Comparison of ENCODE assay signal across 1 cellular context in genomic region chr10:96741557-96741956, GRCh38. TPM values are rescaled to one million over a fixed set of nuclear protein-coding genes. Genes with fewer than 3 reads are reported as not detected.
"Had no signal": no experiment of that assay in that cellular context is flagged by ENCODE, and none has a peak within 500 bp of the region (broad histone marks: within the 10 kb centered on the region; RNA-seq: fewer than 3 reads in every experiment).

No MANE protein-coding gene starts in this region.

RNA-seq across cellular contexts. Expression of gene PIK3AP1, which starts 21.2 kb away (rescaled TPM):
- total RNA-seq: lung microvascular endothelial cell had no signal
